ENCODE assay signal across 1 cellular context in the genomic region with DNA sequence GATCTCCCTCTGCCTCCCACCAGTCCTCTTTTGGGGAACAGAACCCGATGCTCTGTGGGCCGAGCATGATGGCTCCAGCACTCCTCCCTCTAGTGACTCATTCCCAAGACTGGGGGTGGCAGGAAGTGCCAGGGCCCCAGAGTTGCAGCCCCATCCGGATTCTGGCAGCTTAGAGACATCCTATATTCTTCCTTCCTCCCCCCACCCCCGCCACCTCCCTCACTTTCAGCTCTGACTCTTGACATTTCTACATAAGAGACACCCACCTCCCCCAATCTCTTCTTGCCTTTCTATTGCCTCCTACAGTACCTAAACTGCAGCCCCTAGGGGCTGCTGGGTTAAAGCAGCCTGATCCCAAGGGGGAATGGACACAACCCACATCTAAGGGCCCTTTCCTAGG.
TF ChIP-seq lines count a peak whose summit lies in the region.

No MANE protein-coding gene starts in this region.

TF ChIP-seq in WTC11, 78 proteins besides CTCF, POLR2A, EP300 and RAD21 (continued from another document):
- TF ChIP-seq ZNF138 (CRISPR knock-in tag; conservative IDR thresholded peaks at IDR 0.05) (no peak), GRHL2 (CRISPR knock-in tag; IDR thresholded peaks at IDR 0.05; ENCODE audit: insufficient replicate concordance, severe bottlenecking) (no peak), ZNF416 (CRISPR knock-in tag; IDR thresholded peaks at IDR 0.05) (no peak), ZBTB21 (CRISPR knock-in tag; IDR thresholded peaks at IDR 0.05; ENCODE audit: borderline replicate concordance) (no peak), FOXP1 (CRISPR knock-in tag; IDR thresholded peaks at IDR 0.05; ENCODE audit: borderline replicate concordance) (no peak), ESRRA (CRISPR knock-in tag; IDR thresholded peaks at IDR 0.05; ENCODE audit: borderline replicate concordance) (no peak)
